In genomic region chrX:54808605-54809483, GRCh38 we compare ENCODE assay signal across 1 cellular context.
A peak's percentile ranks its signal among the peaks of the same experiment; 100 is the strongest.
TF ChIP-seq lines count a peak whose summit lies in the region.

No MANE protein-coding gene starts in this region.

TF ChIP-seq in HEK293, 187 proteins besides CTCF, POLR2A, EP300 and RAD21 (continued from another document):
- TF ChIP-seq PRDM2 (tag by site-specific recombination; IDR thresholded peaks at IDR 0.05; ENCODE audit: borderline replicate concordance) (no peak), ZNF521 (tag by site-specific recombination; IDR thresholded peaks at IDR 0.05) (no peak), TCF7L2 (IDR thresholded peaks at IDR 0.05; ENCODE audit: borderline replicate concordance, low read depth, low read length) (peak; percentile 97), ZNF19 (tag by site-specific recombination; IDR thresholded peaks at IDR 0.05; ENCODE audit: low read depth) (no peak), EGR2 (tag by site-specific recombination; IDR thresholded peaks at IDR 0.05; ENCODE audit: low read depth) (no peak), REPIN1 (tag by site-specific recombination; IDR thresholded peaks at IDR 0.05; ENCODE audit: low read depth) (no peak), PRDM1 (tag by site-specific recombination; IDR thresholded peaks at IDR 0.05) (no peak), ZNF404 (tag by site-specific recombination; IDR thresholded peaks at IDR 0.05) (no peak), ZNF560 (tag by site-specific recombination; IDR thresholded peaks at IDR 0.05; ENCODE audit: borderline replicate concordance) (no peak), RBAK (tag by site-specific recombination; IDR thresholded peaks at IDR 0.05) (no peak), GLI2 (tag by site-specific recombination; IDR thresholded peaks at IDR 0.05; ENCODE audit: borderline replicate concordance, low read depth) (no peak), ZNF843 (tag by site-specific recombination; IDR thresholded peaks at IDR 0.05) (no peak), ZNF433 (tag by site-specific recombination; IDR thresholded peaks at IDR 0.05; ENCODE audit: low read depth) (no peak), ZNF292 (tag by site-specific recombination; IDR thresholded peaks at IDR 0.05; ENCODE audit: borderline replicate concordance, low read depth) (no peak), YY2 (tag by site-specific recombination; IDR thresholded peaks at IDR 0.05) (no peak), SP3 (tag by site-specific recombination; IDR thresholded peaks at IDR 0.05) (peak; percentile 92), ZNF777 (tag by site-specific recombination; IDR thresholded peaks at IDR 0.05; ENCODE audit: borderline replicate concordance) (no peak), ZNF362 (tag by site-specific recombination; IDR thresholded peaks at IDR 0.05) (no peak)
